Comparison of ENCODE assay signal across 18 cellular contexts in the genomic region with DNA sequence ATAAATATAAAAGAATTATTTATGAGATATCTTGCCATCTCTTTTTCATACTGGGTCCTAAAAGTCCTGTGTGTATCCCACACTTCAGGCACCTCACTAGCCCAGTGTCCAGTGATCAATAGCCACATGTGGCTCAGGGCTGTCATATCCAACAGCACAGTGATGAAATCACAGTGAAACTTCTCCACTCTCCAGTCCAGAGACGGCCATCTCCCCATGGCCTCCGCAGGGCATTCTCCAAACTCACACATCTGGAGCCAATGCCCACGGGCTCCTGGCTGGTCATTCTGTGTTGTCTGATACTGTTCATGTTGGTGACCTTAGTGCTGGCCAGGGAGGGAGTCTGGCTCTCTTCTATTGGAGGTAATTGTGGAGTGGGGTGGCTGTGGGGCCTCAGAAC.
"Had no signal": no experiment of that assay in that cellular context is flagged by ENCODE, and none has a peak within 500 bp of the region (broad histone marks: within the 10 kb centered on the region; RNA-seq: fewer than 3 reads in every experiment).

No MANE protein-coding gene starts in this region.

- DNase-seq: activated CD4-positive, alpha-beta memory T cell treated with anti-CD3 and anti-CD28 coated beads, Interleukin-2, amount 10 ng/mL, durations not matched to agents 7 days and 5 days; activated CD4-positive, alpha-beta T cell treated with anti-CD3 and anti-CD28 coated beads for 36 hours; activated CD4-positive, alpha-beta T cell treated with anti-CD3 and anti-CD28 coated beads, Interleukin-2, amount 50 U/mL, for 1 hour; activated gamma-delta T cell; activated naive CD4-positive, alpha-beta T cell treated with anti-CD3 and anti-CD28 coated beads for 36 hours; activated T-cell treated with anti-CD3 and anti-CD28 coated beads for 4 hours; activated T-cell treated with anti-CD3 and anti-CD28 coated beads, Interleukin-2, amount 50 U/mL, for 48 hours; amygdala; NCI-H1105 treated with DMSO at 0.1 percent for 48 hours; NCI-H1436 treated with DMSO at 0.1 percent for 48 hours; NCI-H187; NCI-H2081; NCI-H524; SIG-M5; T-helper 1 cell had no signal

- FAIRE-seq: astrocyte had no signal

- H3K4me3 ChIP-seq: Peyer's patch had no signal

- H3K36me3 ChIP-seq: Peyer's patch had no signal

- H3K27me3 ChIP-seq: Peyer's patch had no signal

- H3K9me3 ChIP-seq: Peyer's patch had no signal

- H3K27ac ChIP-seq: Peyer's patch, VCaP had no signal
